14 cellular contexts compared by ENCODE assay signal in genomic region chr10:5625992-5626777, GRCh38. TPM values are rescaled to one million over a fixed set of nuclear protein-coding genes. Genes with fewer than 3 reads are reported as not detected.
DNase-seq lines count a peak whose midpoint lies in the region; ATAC-seq and TF ChIP-seq lines count a peak whose summit lies in the region.
"Had no signal": no experiment of that assay in that cellular context is flagged by ENCODE, and none has a peak within 500 bp of the region (broad histone marks: within the 10 kb centered on the region; RNA-seq: fewer than 3 reads in every experiment).

No MANE protein-coding gene starts in this region.

- intact Hi-C loops in esophagus squamous epithelium (cut with DNase I), result loop anchor here (10.0 kb wide), 1 partner anchor 811 kb away; no protein-coding TSS in a partner anchor
- intact Hi-C loops in prostate gland (cut with DNase I), result no loop called here

- H3K36me3 ChIP-seq in esophagus squamous epithelium (no peaks in the 10 kb centered on the region), prostate gland (no peaks in the 10 kb centered on the region), MG63 (no peaks in the 10 kb centered on the region)

- H3K9me3 ChIP-seq in esophagus squamous epithelium, result no peaks in the 10 kb centered on the region
- no peaks in the 10 kb centered on the region for H3K9me3 ChIP-seq in prostate gland
- no peaks in the 10 kb centered on the region; the same call in 1 of the 2 replicates for H3K9me3 ChIP-seq in MG63

- ATAC-seq in GM21723 (IDR thresholded peaks at IDR 0.05; ENCODE audit: unreplicated experiment) (no peak), HG03439 (IDR thresholded peaks at IDR 0.05; ENCODE audit: unreplicated experiment) (no peak)
- ATAC-seq: GM12878 had no signal

- H3K4me3 ChIP-seq in esophagus squamous epithelium, result no peak overlapping the region
- H3K4me3 ChIP-seq in prostate gland, result no peak overlapping the region
- H3K4me3 ChIP-seq in MG63, result no peak overlapping the region
- H3K4me3 ChIP-seq: GM12878, lung had no signal

- no peak for TF ChIP-seq CTCF in esophagus squamous epithelium (IDR thresholded peaks at IDR 0.05)
- no peak for TF ChIP-seq CTCF in prostate gland (IDR thresholded peaks at IDR 0.05)

- peak overlapping the region in 3 of 4 donors; percentile 39 to 44 (median 43) for H3K27ac ChIP-seq in esophagus squamous epithelium
- H3K27ac ChIP-seq in prostate gland, result peak overlapping the region in 1 of 2 donors; percentile 27
- H3K27ac ChIP-seq: KMS-11 had no signal

- DNase-seq in DMS53 treated with DMSO at 0.1 percent for 48 hours (lab: John Stamatoyannopoulos, UW; ENCODE audit: unreplicated experiment), result peak; percentile 76
- DNase-seq in M059J (ENCODE audit: low read depth), result peak; percentile 47
- DNase-seq in esophagus squamous epithelium (lab: John Stamatoyannopoulos, UW), result no peak
- peak; percentile 26 for DNase-seq in prostate gland (ENCODE audit: low spot score)
- DNase-seq in MG63, result no peak
- DNase-seq: C1 segment of cervical spinal cord, NCI-H1436 treated with DMSO at 0.1 percent for 48 hours, SIG-M5, substantia nigra had no signal

- 63 to 69% methylated on average over 7 to 8 of the region's 13 CpGs for WGBS in esophagus squamous epithelium, 2 donors
- 49% methylated on average over 13 of the region's 13 CpGs for WGBS in prostate gland

- TF ChIP-seq POLR2A in esophagus squamous epithelium (IDR thresholded peaks at IDR 0.05), result no peak
- no peak for TF ChIP-seq POLR2A in prostate gland (IDR thresholded peaks at IDR 0.05)

- peaks cover 16 to 51% (median 17%) of the 10 kb centered on the region in 3 donors for H3K4me1 ChIP-seq in esophagus squamous epithelium
- no peaks in the 10 kb centered on the region for H3K4me1 ChIP-seq in prostate gland (replicated peaks)

- no peaks in the 10 kb centered on the region for H3K27me3 ChIP-seq in esophagus squamous epithelium
- no peaks in the 10 kb centered on the region for H3K27me3 ChIP-seq in prostate gland (replicated peaks; ENCODE audit: insufficient read depth)
- H3K27me3 ChIP-seq in MG63, result no peaks in the 10 kb centered on the region

RNA-seq across cellular contexts. Expression of gene ASB13, which starts 40.2 kb away (rescaled TPM):
- 7.0 and 8.4 TPM in 2 replicates for total RNA-seq in M059J (2014; rRNA removed; shearing (Covaris generic))
- 10 to 100 TPM in 3 of 4 donors, 1 to 10 TPM in 1; 9.6 to 29.0 (median 15.7) TPM for total RNA-seq in esophagus squamous epithelium
- 10 to 100 TPM; 16.6 to 24.5 TPM for total RNA-seq in prostate gland
- total RNA-seq in MG63 (2014; rRNA removed; shearing (Covaris generic); ENCODE audit: low replicate concordance), result 0.59 and 0.92 TPM in 2 replicates

RNA-seq across cellular contexts. Expression of gene TASOR2, which starts 58.5 kb away (rescaled TPM):
- 34.6 and 55.0 TPM in 2 replicates for total RNA-seq in M059J (2014; rRNA removed; shearing (Covaris generic))
- total RNA-seq in esophagus squamous epithelium (10 to 100 TPM; 18.0 to 86.8 (median 41.4) TPM), prostate gland (10 to 100 TPM; 55.0 to 97.9 TPM)
- total RNA-seq in MG63 (2014; rRNA removed; shearing (Covaris generic); ENCODE audit: low replicate concordance), result 18.1 and 39.1 TPM in 2 replicates

Comparison
In these comparisons a context has a peak if more than half of its experiments do, and no peak if none do; other contexts are left out.
1. DNase-seq: peak in DMS53 treated with DMSO at 0.1 percent for 48 hours (single experiment), M059J (single experiment) and prostate gland (single experiment); none in esophagus squamous epithelium (single experiment) and MG63 (single experiment).